In genomic region chr19:40303765-40304164, GRCh38 we compare ENCODE assay signal across 20 cellular contexts. TPM values are rescaled to one million over a fixed set of nuclear protein-coding genes. Genes with fewer than 3 reads are reported as not detected.
DNase-seq lines count a peak whose midpoint lies in the region; ATAC-seq, FAIRE-seq and TF ChIP-seq lines count a peak whose summit lies in the region.
"Had no signal": no experiment of that assay in that cellular context is flagged by ENCODE, and none has a peak within 500 bp of the region (broad histone marks: within the 10 kb centered on the region; RNA-seq: fewer than 3 reads in every experiment).

No MANE protein-coding gene starts in this region.

- TF ChIP-seq CTCF in K562 (IDR thresholded peaks at IDR 0.05 in 2 of 3, conservative IDR thresholded peaks at IDR 0.05 in 1 of 3; ENCODE audit: insufficient read depth in 2 of 3, low read depth in 1 of 3, low read length in 3 of 3), result no peak
- no peak for TF ChIP-seq CTCF in nephron (IDR thresholded peaks at IDR 0.05; ENCODE audit: unreplicated experiment in 3 of 3)
- no peak for TF ChIP-seq CTCF in Peyer's patch (IDR thresholded peaks at IDR 0.05)
- no peak for TF ChIP-seq CTCF in left ventricle myocardium inferior (IDR thresholded peaks at IDR 0.05; ENCODE audit: borderline replicate concordance)

- H3K9me1 ChIP-seq in K562 (ENCODE audit: control insufficient read depth, insufficient read depth, low read length), result no peaks in the 10 kb centered on the region

- no peak for TF ChIP-seq EP300 in K562 (IDR thresholded peaks at IDR 0.05; ENCODE audit: low read length)

- POLR2A ChIA-PET in K562 (lab: Yijun Ruan, JAX), result interaction anchor here (1.0 to 1.9 kb wide), 2 partner anchors 8 to 184 kb away, joined by 4 to 12 read pairs; no protein-coding TSS in a partner anchor

- H3K27me3 ChIP-seq in BLaER1 (no peaks in the 10 kb centered on the region), K562 (ENCODE audit: control insufficient read depth in 2 of 2, insufficient read depth in 2 of 2, low read length in 2 of 2) (no peaks in the 10 kb centered on the region), Peyer's patch (no peaks in the 10 kb centered on the region), left ventricle myocardium inferior (ENCODE audit: low read depth) (no peaks in the 10 kb centered on the region)

- TF ChIP-seq RAD21 in K562 (CRISPR knock-in tag; conservative IDR thresholded peaks at IDR 0.05 in 1 of 2, IDR thresholded peaks at IDR 0.05 in 1 of 2), result no peak

- H3K4me2 ChIP-seq in BLaER1, result peak overlapping the region; percentile 49; the same call in 1 of the 2 replicates
- no peak overlapping the region for H3K4me2 ChIP-seq in K562 (ENCODE audit: insufficient read depth, low read length)

- DNase-seq in K562 (ENCODE audit: extremely low read depth in 1 of 4, low spot score in 3 of 4), result no peak
- no peak for DNase-seq in stimulated activated effector memory CD8-positive, alpha-beta T cell treated with anti-CD3 and anti-CD28 coated beads, Interleukin-12 subunit alpha, Interleukin-12 subunit beta, amount 100 ng/mL, for 72 hours (ENCODE audit: low spot score in 2 of 2)
- DNase-seq in Peyer's patch, result no peak
- no peak for DNase-seq in NCI-H82 (lab: John Stamatoyannopoulos, UW)
- no peak for DNase-seq in EL
- DNase-seq in left ventricle myocardium inferior, result no peak
- DNase-seq: CD4-positive, alpha-beta memory T cell; H7; NCI-H1048; NCI-H1436 treated with DMSO at 0.1 percent for 48 hours; NCI-H2029 treated with DMSO at 0.1 percent for 48 hours; NCI-H446 treated with DMSO at 0.1 percent for 48 hours; NCI-H748 treated with DMSO at 0.1 percent for 48 hours had no signal

- no peaks in the 10 kb centered on the region for H4K20me1 ChIP-seq in BLaER1
- H4K20me1 ChIP-seq in K562 (replicated peaks; ENCODE audit: control insufficient read depth, insufficient read depth, low read length), result no peaks in the 10 kb centered on the region

- no peak for ATAC-seq in K562
- no peak for ATAC-seq in stimulated activated effector memory CD8-positive, alpha-beta T cell treated with anti-CD3 and anti-CD28 coated beads, Interleukin-12 subunit alpha, Interleukin-12 subunit beta, amount 100 ng/mL, for 72 hours

- no peak for FAIRE-seq in K562 (lab: Jason Lieb, UNC)
- FAIRE-seq: A204.1, GM12892, GM18507 had no signal

- WGBS in K562 (ENCODE audit: insufficient coverage, low coverage, missing lambda C conversion rate), result 100% methylated on average over 1 of the region's 2 CpGs

- H3K9me3 ChIP-seq in BLaER1 (no peaks in the 10 kb centered on the region), K562 (replicated peaks; ENCODE audit: control insufficient read depth, insufficient read depth, low read depth, low read length) (no peaks in the 10 kb centered on the region), Peyer's patch (no peaks in the 10 kb centered on the region), left ventricle myocardium inferior (replicated peaks) (no peaks in the 10 kb centered on the region)

- intact Hi-C loops in K562 (cut with micrococcal nuclease), result loop anchor here (2.0 kb wide), 1 partner anchor 221 kb away; no protein-coding TSS in a partner anchor
- intact Hi-C loops in left ventricle myocardium inferior (cut with micrococcal nuclease), result no loop called here

- CTCF ChIA-PET in K562 (lab: Yijun Ruan, JAX; ENCODE audit: low intra/inter-chr PET ratio), result no interaction called here

- H3K27ac ChIP-seq in BLaER1 (no peak overlapping the region), K562 (ENCODE audit: extremely low read depth, low read depth, low read length) (no peak overlapping the region), Peyer's patch (no peak overlapping the region), left ventricle myocardium inferior (replicated peaks) (no peak overlapping the region)
- H3K27ac ChIP-seq: HL-60, RWPE1 had no signal

- no peak overlapping the region for H3K4me3 Mint-ChIP-seq in nephron
- no peak overlapping the region for H3K4me3 Mint-ChIP-seq in stimulated activated effector memory CD8-positive, alpha-beta T cell treated with anti-CD3 and anti-CD28 coated beads, Interleukin-12 subunit alpha, Interleukin-12 subunit beta, amount 100 ng/mL, for 72 hours
- H3K4me3 Mint-ChIP-seq: CD4-positive, alpha-beta memory T cell had no signal

- H3K4me3 ChIP-seq in BLaER1 (no peak overlapping the region), K562 (no peak overlapping the region), Peyer's patch (no peak overlapping the region), left ventricle myocardium inferior (no peak overlapping the region)

- BruUV-seq in K562 (replicated peaks; lab: Mats Ljungman, UMichigan), result no TSS peak

- peak overlapping the region; percentile 53 for H3K9ac ChIP-seq in BLaER1
- H3K9ac ChIP-seq in K562 (ENCODE audit: insufficient read depth in 1 of 2, low read depth in 2 of 2, low read length in 2 of 2), result no peak overlapping the region

- no peaks in the 10 kb centered on the region for H3K9me3 Mint-ChIP-seq in nephron
- no peaks in the 10 kb centered on the region for H3K9me3 Mint-ChIP-seq in stimulated activated effector memory CD8-positive, alpha-beta T cell treated with anti-CD3 and anti-CD28 coated beads, Interleukin-12 subunit alpha, Interleukin-12 subunit beta, amount 100 ng/mL, for 72 hours
- H3K9me3 Mint-ChIP-seq: CD4-positive, alpha-beta memory T cell had no signal

- H3K4me1 ChIP-seq in BLaER1 (peaks cover 25% of the 10 kb centered on the region), K562 (replicated peaks in 1 of 2; ENCODE audit: control insufficient read depth in 2 of 2, insufficient read depth in 2 of 2, low read length in 2 of 2) (no peaks in the 10 kb centered on the region; a peak in 2 of 5 replicates), Peyer's patch (no peaks in the 10 kb centered on the region), left ventricle myocardium inferior (no peaks in the 10 kb centered on the region)

- H3K36me3 ChIP-seq in BLaER1 (no peaks in the 10 kb centered on the region), K562 (ENCODE audit: control insufficient read depth, insufficient read depth, low read length) (no peaks in the 10 kb centered on the region), Peyer's patch (no peaks in the 10 kb centered on the region), left ventricle myocardium inferior (no peaks in the 10 kb centered on the region)

- TF ChIP-seq POLR2A in K562 (conservative IDR thresholded peaks at IDR 0.05) (no peak), Peyer's patch (IDR thresholded peaks at IDR 0.05) (no peak)

- H3K36me3 Mint-ChIP-seq in nephron (ENCODE audit: low read depth), result no peaks in the 10 kb centered on the region
- H3K36me3 Mint-ChIP-seq in stimulated activated effector memory CD8-positive, alpha-beta T cell treated with anti-CD3 and anti-CD28 coated beads, Interleukin-12 subunit alpha, Interleukin-12 subunit beta, amount 100 ng/mL, for 72 hours, result no peaks in the 10 kb centered on the region
- H3K36me3 Mint-ChIP-seq: CD4-positive, alpha-beta memory T cell had no signal

- no peaks in the 10 kb centered on the region for H3K27me3 Mint-ChIP-seq in nephron (ENCODE audit: low read depth)
- H3K27me3 Mint-ChIP-seq: CD4-positive, alpha-beta memory T cell had no signal

- H3K27ac Mint-ChIP-seq in nephron, result peak overlapping the region in 2 of 3 experiments; percentile 72 to 78
- H3K27ac Mint-ChIP-seq in stimulated activated effector memory CD8-positive, alpha-beta T cell treated with anti-CD3 and anti-CD28 coated beads, Interleukin-12 subunit alpha, Interleukin-12 subunit beta, amount 100 ng/mL, for 72 hours, result peak overlapping the region; percentile 78

- no peaks in the 10 kb centered on the region for H3K79me2 ChIP-seq in K562 (ENCODE audit: control insufficient read depth, insufficient read depth, low read length)

- no peak overlapping the region for H2AFZ ChIP-seq in K562 (ENCODE audit: low read depth, low read length)

- in situ Hi-C loops in K562 (cut with MboI), result no loop called here

- H3K4me1 Mint-ChIP-seq in nephron, result peaks cover 16% of the 10 kb centered on the region
- no peaks in the 10 kb centered on the region for H3K4me1 Mint-ChIP-seq in stimulated activated effector memory CD8-positive, alpha-beta T cell treated with anti-CD3 and anti-CD28 coated beads, Interleukin-12 subunit alpha, Interleukin-12 subunit beta, amount 100 ng/mL, for 72 hours

RNA-seq across cellular contexts. Expression of gene AKT2, which starts 18.6 kb away (rescaled TPM):
- 290 and 653 TPM in 2 replicates for total RNA-seq in K562 (2011; cell fraction: chromatin; rRNA removed; ENCODE audit: low replicate concordance)
- 340 and 358 TPM in 2 replicates for total RNA-seq in K562 (2011; cell fraction: nucleolus; rRNA removed)
- total RNA-seq in K562 (2011; cell fraction: nucleoplasm; rRNA removed), result 338 and 343 TPM in 2 replicates
- total RNA-seq in K562 (2014; rRNA removed), result 61.1 and 83.7 TPM in 2 replicates
- 44.7 and 55.7 TPM in 2 replicates for total RNA-seq in K562 (2014; rRNA removed; fragmentation: Illumina TruSeq; extraction: Trizol)
- 67.4 and 67.7 TPM in 2 replicates for total RNA-seq in K562 (2015; rRNA removed; fragmentation: Illumina TruSeq; extraction: Trizol)
- 120 and 127 TPM in 2 replicates for total RNA-seq in K562 (2021)
- polyA plus RNA-seq in K562 (2011; rRNA removed), result 90.8 and 133 TPM in 2 replicates
- polyA plus RNA-seq in K562 (2011; cell fraction: cytosol; rRNA removed), result 112 and 119 TPM in 2 replicates
- 493 and 545 TPM in 2 replicates for polyA plus RNA-seq in K562 (2011; cell fraction: nucleus; rRNA removed)
- polyA plus RNA-seq in K562 (2012), result 76.0 and 79.7 TPM in 2 replicates
- polyA plus RNA-seq in K562 (2014; fragmentation: Illumina TruSeq; extraction: Trizol), result 108 and 132 TPM in 2 replicates
- 1 to 10 TPM; 1.1 TPM for polyA plus RNA-seq in K562 (2014; fragmentation: Nextera tagmentation; extraction: Ambion mirVana)
- polyA plus RNA-seq in K562 (2014; rRNA removed), result 85.4 and 108 TPM in 2 replicates
- polyA minus RNA-seq in K562 (2011; rRNA and poly(A)+ RNA removed), result 47.0 and 54.6 TPM in 2 replicates
- polyA minus RNA-seq in K562 (2011; cell fraction: cytosol; rRNA and poly(A)+ RNA removed), result 48.0 and 50.7 TPM in 2 replicates
- polyA minus RNA-seq in K562 (2011; cell fraction: nucleus; rRNA and poly(A)+ RNA removed), result 66.6 and 101 TPM in 2 replicates
- 100 to 1,000 TPM in 2 of 4 donors, 10 to 100 TPM in 2; 67.1 to 146 (median 100) TPM for total RNA-seq in Peyer's patch
- 107 TPM for total RNA-seq in left ventricle myocardium inferior

RNA-seq across cellular contexts. Expression of gene C19orf47, which starts 44.4 kb away (rescaled TPM):
- 54.6 and 104 TPM in 2 replicates for total RNA-seq in K562 (2011; cell fraction: chromatin; rRNA removed; ENCODE audit: low replicate concordance)
- 38.6 and 39.2 TPM in 2 replicates for total RNA-seq in K562 (2011; cell fraction: nucleolus; rRNA removed)
- 46.7 and 47.2 TPM in 2 replicates for total RNA-seq in K562 (2011; cell fraction: nucleoplasm; rRNA removed)
- total RNA-seq in K562 (2014; rRNA removed) (15.8 and 18.7 TPM in 2 replicates), K562 (2014; rRNA removed; fragmentation: Illumina TruSeq; extraction: Trizol) (3.3 and 4.0 TPM in 2 replicates), K562 (2015; rRNA removed; fragmentation: Illumina TruSeq; extraction: Trizol) (9.6 and 11.0 TPM in 2 replicates), K562 (2021) (26.1 and 27.3 TPM in 2 replicates), Peyer's patch (10 to 100 TPM in 2 of 4 donors, 1 to 10 TPM in 2; 5.8 to 11.3 (median 9.9) TPM), left ventricle myocardium inferior (166 TPM)
- polyA plus RNA-seq in K562 (2011; rRNA removed) (21.6 and 24.9 TPM in 2 replicates), K562 (2014; fragmentation: Illumina TruSeq; extraction: Trizol) (15.2 and 18.3 TPM in 2 replicates), K562 (2014; fragmentation: Nextera tagmentation; extraction: Ambion mirVana) (under 1 TPM; 0.08 to 0.66 TPM), K562 (2014; rRNA removed) (14.7 and 20.5 TPM in 2 replicates)
- polyA plus RNA-seq in K562 (2011; cell fraction: cytosol; rRNA removed), result 20.1 and 41.9 TPM in 2 replicates
- polyA plus RNA-seq in K562 (2011; cell fraction: nucleus; rRNA removed), result 26.9 and 32.6 TPM in 2 replicates
- 14.8 and 15.2 TPM in 2 replicates for polyA plus RNA-seq in K562 (2012)
- polyA minus RNA-seq in K562 (2011; rRNA and poly(A)+ RNA removed), result 25.2 and 45.6 TPM in 2 replicates
- polyA minus RNA-seq in K562 (2011; cell fraction: cytosol; rRNA and poly(A)+ RNA removed), result 13.1 and 23.2 TPM in 2 replicates
- polyA minus RNA-seq in K562 (2011; cell fraction: nucleus; rRNA and poly(A)+ RNA removed), result 12.1 and 14.4 TPM in 2 replicates

RNA-seq across cellular contexts. Expression of gene PLD3, which starts 44.7 kb away (rescaled TPM):
- total RNA-seq in K562 (2011; cell fraction: chromatin; rRNA removed; ENCODE audit: low replicate concordance), result 107 and 382 TPM in 2 replicates
- 428 and 489 TPM in 2 replicates for total RNA-seq in K562 (2011; cell fraction: nucleolus; rRNA removed)
- 273 and 275 TPM in 2 replicates for total RNA-seq in K562 (2011; cell fraction: nucleoplasm; rRNA removed)
- total RNA-seq in K562 (2014; rRNA removed) (112 and 167 TPM in 2 replicates), K562 (2014; rRNA removed; fragmentation: Illumina TruSeq; extraction: Trizol) (25.6 and 32.7 TPM in 2 replicates), K562 (2015; rRNA removed; fragmentation: Illumina TruSeq; extraction: Trizol) (63.5 and 72.9 TPM in 2 replicates), K562 (2021) (121 and 128 TPM in 2 replicates), Peyer's patch (100 to 1,000 TPM in 3 of 4 donors, 10 to 100 TPM in 1; 61.9 to 210 (median 162) TPM), left ventricle myocardium inferior (156 TPM)
- polyA plus RNA-seq in K562 (2011; rRNA removed) (72.7 and 167 TPM in 2 replicates), K562 (2014; fragmentation: Illumina TruSeq; extraction: Trizol) (79.3 and 129 TPM in 2 replicates), K562 (2014; fragmentation: Nextera tagmentation; extraction: Ambion mirVana) (1 to 10 TPM; 2.3 to 5.8 TPM), K562 (2014; rRNA removed) (81.6 and 91.2 TPM in 2 replicates)
- 103 and 259 TPM in 2 replicates for polyA plus RNA-seq in K562 (2011; cell fraction: cytosol; rRNA removed)
- polyA plus RNA-seq in K562 (2011; cell fraction: nucleus; rRNA removed), result 92.2 and 141 TPM in 2 replicates
- polyA plus RNA-seq in K562 (2012), result 172 and 394 TPM in 2 replicates
- 36.8 and 45.4 TPM in 2 replicates for polyA minus RNA-seq in K562 (2011; rRNA and poly(A)+ RNA removed)
- polyA minus RNA-seq in K562 (2011; cell fraction: cytosol; rRNA and poly(A)+ RNA removed), result 168 and 196 TPM in 2 replicates
- polyA minus RNA-seq in K562 (2011; cell fraction: nucleus; rRNA and poly(A)+ RNA removed), result 38.8 and 46.8 TPM in 2 replicates
